15 cellular contexts compared by ENCODE assay signal in the genomic region with DNA sequence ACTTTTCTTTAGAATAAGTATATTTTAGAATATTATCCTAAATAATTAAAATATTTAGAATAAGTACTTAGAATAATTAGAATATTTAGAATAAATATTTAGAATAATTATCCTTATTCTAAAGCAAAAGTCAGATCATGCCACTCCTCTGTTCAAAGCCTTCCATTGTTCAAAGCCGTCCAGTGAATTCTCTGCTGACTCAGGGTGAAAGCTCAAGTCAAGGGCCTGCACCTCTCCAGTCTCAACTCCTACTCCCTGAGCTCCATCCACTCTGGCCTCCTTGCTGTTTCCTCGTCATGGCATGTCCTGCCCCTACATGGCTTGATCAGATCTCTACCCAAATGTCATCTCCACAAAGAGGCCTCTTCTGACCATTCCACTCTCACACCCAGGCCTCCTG. TPM values are rescaled to one million over a fixed set of nuclear protein-coding genes. Genes with fewer than 3 reads are reported as not detected.
A peak's percentile ranks its signal among the peaks of the same experiment; 100 is the strongest.
DNase-seq lines count a peak whose midpoint lies in the region; ATAC-seq and TF ChIP-seq lines count a peak whose summit lies in the region.
"Had no signal": no experiment of that assay in that cellular context is flagged by ENCODE, and none has a peak within 500 bp of the region (broad histone marks: within the 10 kb centered on the region; RNA-seq: fewer than 3 reads in every experiment).

No MANE protein-coding gene starts in this region.

- no peak for TF ChIP-seq POLR2A in body of pancreas (IDR thresholded peaks at IDR 0.05)

- peaks cover 11% of the 10 kb centered on the region for H3K4me1 ChIP-seq in HEK293 (ENCODE audit: control insufficient read depth, insufficient read depth, low read length)
- H3K4me1 ChIP-seq in body of pancreas: peaks cover 95% of the 10 kb centered on the region

- POLR2A ChIA-PET in HEK293 (lab: Yijun Ruan, JAX): no interaction called here

- ATAC-seq in body of pancreas (no peak), HG03196 (IDR thresholded peaks at IDR 0.05; ENCODE audit: unreplicated experiment) (no peak)

- H3K9me3 ChIP-seq in HEK293 (ENCODE audit: control insufficient read depth, insufficient read depth, low read depth, low read length) (no peaks in the 10 kb centered on the region), body of pancreas (no peaks in the 10 kb centered on the region)
- H3K9me3 ChIP-seq: SJSA1 had no signal

- no peak overlapping the region for H3K27ac ChIP-seq in HEK293 (ENCODE audit: extremely low read depth, low read depth, low read length)
- peak overlapping the region in 3 of 4 donors; percentile 85 to 94 (median 91) for H3K27ac ChIP-seq in body of pancreas
- H3K27ac ChIP-seq: SJSA1 had no signal

- intact Hi-C loops in body of pancreas (cut with DNase I): no loop called here

- DNase-seq in body of pancreas (no peak), medulla oblongata (ENCODE audit: extremely low spot score) (peak; percentile 73), superior temporal gyrus (ENCODE audit: extremely low spot score) (peak; percentile 40), NCI-H446 treated with DMSO at 0.1 percent for 48 hours (lab: John Stamatoyannopoulos, UW) (no peak)
- DNase-seq in activated CD8-positive, alpha-beta memory T cell treated with anti-CD3 and anti-CD28 coated beads, Interleukin-2, amount 50 U/mL, for 48 hours: no peak
- DNase-seq: CD4-positive, alpha-beta T cell; EL; IMR-90; NCI-H1930; NCI-H524 treated with DMSO at 0.1 percent for 48 hours; NK-92 treated with Interleukin-12 subunit alpha and Interleukin-12 subunit beta, amount 100 ng/mL, for 24 hours; OCI-M1 had no signal

- H3K36me3 ChIP-seq in HEK293 (ENCODE audit: control insufficient read depth in 2 of 2, insufficient read depth in 1 of 2, low read length in 2 of 2): no peaks in the 10 kb centered on the region
- H3K36me3 ChIP-seq in body of pancreas (replicated peaks in 1 of 2; ENCODE audit: insufficient read depth in 1 of 2, low read depth in 2 of 2): no peaks in the 10 kb centered on the region
- H3K36me3 ChIP-seq: SJSA1 had no signal

- no peak for TF ChIP-seq CTCF in HEK293 (tag by site-specific recombination; IDR thresholded peaks at IDR 0.05)
- no peak for TF ChIP-seq CTCF in body of pancreas (IDR thresholded peaks at IDR 0.05)

- WGBS in body of pancreas, 2 donors: 81 to 85% methylated on average over 2 of the region's 2 CpGs

- CTCF ChIA-PET in HEK293 (lab: Yijun Ruan, JAX): no interaction called here

- no peak overlapping the region for H3K4me3 ChIP-seq in HEK293 (ENCODE audit: low read depth, low read length)
- H3K4me3 ChIP-seq in body of pancreas: no peak overlapping the region
- H3K4me3 ChIP-seq: SJSA1 had no signal

- no peaks in the 10 kb centered on the region for H3K27me3 ChIP-seq in body of pancreas
- H3K27me3 ChIP-seq: SJSA1 had no signal

TF ChIP-seq in HEK293, 187 proteins besides CTCF, POLR2A, EP300 and RAD21:
- 0 out of 2 replicates have a peak, but pooled peaks have one; percentile 34 for TF ChIP-seq PRDM1 (tag by site-specific recombination; IDR thresholded peaks at IDR 0.05)
- TF ChIP-seq ZNF292 (tag by site-specific recombination; IDR thresholded peaks at IDR 0.05; ENCODE audit: borderline replicate concordance, low read depth): no peak
- TF ChIP-seq ZBTB17 (tag by site-specific recombination; IDR thresholded peaks at IDR 0.05): peak; percentile 21; the same call in 1 of the 2 replicates
- TF ChIP-seq, protein P1, sequence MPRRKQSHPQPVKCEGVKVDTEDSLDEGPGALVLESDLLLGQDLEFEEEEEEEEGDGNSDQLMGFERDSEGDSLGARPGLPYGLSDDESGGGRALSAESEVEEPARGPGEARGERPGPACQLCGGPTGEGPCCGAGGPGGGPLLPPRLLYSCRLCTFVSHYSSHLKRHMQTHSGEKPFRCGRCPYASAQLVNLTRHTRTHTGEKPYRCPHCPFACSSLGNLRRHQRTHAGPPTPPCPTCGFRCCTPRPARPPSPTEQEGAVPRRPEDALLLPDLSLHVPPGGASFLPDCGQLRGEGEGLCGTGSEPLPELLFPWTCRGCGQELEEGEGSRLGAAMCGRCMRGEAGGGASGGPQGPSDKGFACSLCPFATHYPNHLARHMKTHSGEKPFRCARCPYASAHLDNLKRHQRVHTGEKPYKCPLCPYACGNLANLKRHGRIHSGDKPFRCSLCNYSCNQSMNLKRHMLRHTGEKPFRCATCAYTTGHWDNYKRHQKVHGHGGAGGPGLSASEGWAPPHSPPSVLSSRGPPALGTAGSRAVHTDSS (tag by site-specific recombination; IDR thresholded peaks at IDR 0.05): no peak
- no peak for TF ChIP-seq ZNF335 (tag by site-specific recombination; conservative IDR thresholded peaks at IDR 0.05)

RNA-seq across cellular contexts. Expression of a gene that starts 30.0 kb away (rescaled TPM):
- 10 to 100 TPM; 30.4 to 34.6 TPM for total RNA-seq in body of pancreas
- total RNA-seq: IMR-90, SJSA1 had no signal

Comparison
In these comparisons a context has a peak if more than half of its experiments do, and no peak if none do; other contexts are left out.
1. DNase-seq: peak in medulla oblongata (single experiment) and superior temporal gyrus (single experiment); none in body of pancreas (0 of 4), NCI-H446 treated with DMSO at 0.1 percent for 48 hours (single experiment) and activated CD8-positive, alpha-beta memory T cell treated with anti-CD3 and anti-CD28 coated beads, Interleukin-2, amount 50 U/mL, for 48 hours (single experiment).